Comparison of ENCODE assay signal across 8 cellular contexts in genomic region chr16:10971560-10971961, GRCh38. TPM values are rescaled to one million over a fixed set of nuclear protein-coding genes. Genes with fewer than 3 reads are reported as not detected.
A peak's percentile ranks its signal among the peaks of the same experiment; 100 is the strongest.
DNase-seq lines count a peak whose midpoint lies in the region; ATAC-seq and TF ChIP-seq lines count a peak whose summit lies in the region.

No MANE protein-coding gene starts in this region.

- peaks cover 35% of the 10 kb centered on the region for H3K36me3 Mint-ChIP-seq in MCF 10A (ENCODE audit: insufficient read depth, unreplicated experiment)
- H3K36me3 Mint-ChIP-seq in immature natural killer cell: peaks cover 16 to 25% (median 16%) of the 10 kb centered on the region in 3 donors
- peaks cover 47 to 76% of the 10 kb centered on the region in 2 donors for H3K36me3 Mint-ChIP-seq in stimulated activated naive B cell treated with anti-CD40 and anti-IgM and Interleukin-4, amounts not matched to agents 10 μg/mL and 1 μg/mL and 100 μg/mL, for 72 hours

- no peak overlapping the region for H3K4me3 ChIP-seq in Jurkat, Clone E6-1 (ENCODE audit: low read length)
- no peak overlapping the region for H3K4me3 ChIP-seq in PC-3 (ENCODE audit: low read length)

- H3K4me3 Mint-ChIP-seq in MCF 10A (ENCODE audit: unreplicated experiment) (no peak overlapping the region), immature natural killer cell (no peak overlapping the region)
- no peak overlapping the region for H3K4me3 Mint-ChIP-seq in stimulated activated naive B cell treated with anti-CD40 and anti-IgM and Interleukin-4, amounts not matched to agents 10 μg/mL and 1 μg/mL and 100 μg/mL, for 72 hours

- H3K9me3 Mint-ChIP-seq in MCF 10A (ENCODE audit: unreplicated experiment) (no peaks in the 10 kb centered on the region), immature natural killer cell (no peaks in the 10 kb centered on the region)
- H3K9me3 Mint-ChIP-seq in stimulated activated naive B cell treated with anti-CD40 and anti-IgM and Interleukin-4, amounts not matched to agents 10 μg/mL and 1 μg/mL and 100 μg/mL, for 72 hours: no peaks in the 10 kb centered on the region

- peaks cover 7% of the 10 kb centered on the region for H3K4me1 ChIP-seq in PC-3 (ENCODE audit: insufficient read depth, low read length)

- H3K27ac Mint-ChIP-seq in MCF 10A (ENCODE audit: low read depth, unreplicated experiment) (no peak overlapping the region), immature natural killer cell (no peak overlapping the region)
- no peak overlapping the region for H3K27ac Mint-ChIP-seq in stimulated activated naive B cell treated with anti-CD40 and anti-IgM and Interleukin-4, amounts not matched to agents 10 μg/mL and 1 μg/mL and 100 μg/mL, for 72 hours

- peak; percentile 73 for TF ChIP-seq CTCF in PC-3 (conservative IDR thresholded peaks at IDR 0.05; ENCODE audit: low read depth, low read length)
- TF ChIP-seq CTCF in MCF 10A (IDR thresholded peaks at IDR 0.05; ENCODE audit: unreplicated experiment): peak; percentile 72

- CTCF ChIA-PET in PC-3 (lab: Charles Lee): interaction anchor here (0.7 to 1.0 kb wide), 3 partner anchors 284 to 377 kb away, joined by 3 to 25 read pairs (median 7); partner anchors contain the start of gene SOCS1
- CTCF ChIA-PET in MCF 10A (lab: Yijun Ruan, JAX): interaction anchor here (0.6 to 21.5 kb wide), 22 partner anchors 8 to 434 kb away, joined by 3 to 342 read pairs (median 4); partner anchors contain the start of gene SOCS1

- no peak overlapping the region for H3K9ac ChIP-seq in PC-3 (ENCODE audit: low read length)

- H3F3A ChIP-seq in PC-3 (ENCODE audit: low read length, unreplicated experiment): no peaks in the 10 kb centered on the region

- no peaks in the 10 kb centered on the region for H3K9me3 ChIP-seq in PC-3 (ENCODE audit: low read length)

- H3K4me1 Mint-ChIP-seq in MCF 10A (ENCODE audit: insufficient read depth, unreplicated experiment) (peaks cover 5% of the 10 kb centered on the region), immature natural killer cell (no peaks in the 10 kb centered on the region)
- peaks cover 40 to 74% of the 10 kb centered on the region in 2 donors for H3K4me1 Mint-ChIP-seq in stimulated activated naive B cell treated with anti-CD40 and anti-IgM and Interleukin-4, amounts not matched to agents 10 μg/mL and 1 μg/mL and 100 μg/mL, for 72 hours

- no TSS peak for BruUV-seq in PC-3 (replicated peaks; lab: Mats Ljungman, UMichigan)
- BruUV-seq in MCF 10A (replicated peaks; lab: Mats Ljungman, UMichigan): no TSS peak

- POLR2A ChIA-PET in PC-3 (lab: Charles Lee; ENCODE audit: unreplicated experiment) (interaction anchor here (0.6 to 1.0 kb wide), 2 partner anchors 8 to 285 kb away, joined by 3 to 4 read pairs; partner anchors contain the start of gene SOCS1), MCF 10A (lab: Yijun Ruan, JAX) (interaction anchor here (0.5 to 3.2 kb wide), 2 partner anchors 285 to 844 kb away, joined by 3 to 26 read pairs; partner anchors contain the start of gene SOCS1)

- H3K79me2 ChIP-seq in PC-3 (ENCODE audit: low read length): no peaks in the 10 kb centered on the region

- no peaks in the 10 kb centered on the region for H4K20me1 ChIP-seq in PC-3 (ENCODE audit: low read length)

- intact Hi-C loops in PC-3 (cut with micrococcal nuclease): loop anchor here (1.0 kb wide), 1 partner anchor 286 kb away; no protein-coding TSS in a partner anchor
- intact Hi-C loops in MCF 10A (cut with micrococcal nuclease): loop anchor here (1.0 to 10.0 kb wide), 4 partner anchors 107 to 743 kb away; no protein-coding TSS in a partner anchor

- H3K27me3 Mint-ChIP-seq in MCF 10A (ENCODE audit: insufficient read depth, unreplicated experiment) (no peaks in the 10 kb centered on the region), immature natural killer cell (ENCODE audit: low read depth in 3 of 3) (peaks cover 0 to 3% (median 2%) of the 10 kb centered on the region in 3 donors)
- H3K27me3 Mint-ChIP-seq in stimulated activated naive B cell treated with anti-CD40 and anti-IgM and Interleukin-4, amounts not matched to agents 10 μg/mL and 1 μg/mL and 100 μg/mL, for 72 hours: no peaks in the 10 kb centered on the region

- peak; percentile 53 for ATAC-seq in PC-3
- ATAC-seq in stimulated activated naive B cell treated with anti-CD40 and anti-IgM and Interleukin-4, amounts not matched to agents 10 μg/mL and 1 μg/mL and 100 μg/mL, for 72 hours (replicated peaks): peak; percentile 42 to 55
- ATAC-seq in GM21619 (IDR thresholded peaks at IDR 0.05; ENCODE audit: unreplicated experiment): no peak

- no peaks in the 10 kb centered on the region for H3K9me2 ChIP-seq in PC-3 (replicated peaks; ENCODE audit: low read length)

- no peaks in the 10 kb centered on the region for H3K27me3 ChIP-seq in PC-3 (ENCODE audit: low read length)

- peaks cover 7% of the 10 kb centered on the region; the same call in 1 of the 2 replicates for H3K36me3 ChIP-seq in PC-3 (ENCODE audit: low read depth, low read length)

- peak overlapping the region; percentile 23; the same call in 1 of the 2 replicates for H3K27ac ChIP-seq in PC-3 (ENCODE audit: low read length)

- DNase-seq in NCI-H82 (lab: John Stamatoyannopoulos, UW) (peak; percentile 77), NCI-H82 treated with DMSO at 0.1 percent for 48 hours (lab: John Stamatoyannopoulos, UW; ENCODE audit: unreplicated experiment) (no peak), PC-3 (peak; percentile 80), MCF 10A (ENCODE audit: unreplicated experiment) (peak; percentile 69), immature natural killer cell (peak; percentile 44 to 55 (median 55))
- DNase-seq in Jurkat, Clone E6-1 (ENCODE audit: low read depth, low spot score): peak; percentile 65
- no peak for DNase-seq in stimulated activated naive B cell treated with anti-CD40 and anti-IgM and Interleukin-4, amounts not matched to agents 10 μg/mL and 1 μg/mL and 100 μg/mL, for 72 hours

- H3K4me2 ChIP-seq in PC-3 (ENCODE audit: low read length): peak overlapping the region; percentile 34; the same call in 1 of the 2 replicates

- H2AFZ ChIP-seq in PC-3 (ENCODE audit: low read length): no peak overlapping the region

RNA-seq across cellular contexts. Expression of gene CLEC16A, which starts 27.2 kb away (rescaled TPM):
- polyA plus RNA-seq in Jurkat, Clone E6-1 (2012; ENCODE audit: insufficient read depth, insufficient read length): 10.0 TPM
- total RNA-seq in PC-3 (2014; rRNA removed) (9.5 and 14.6 TPM in 2 replicates), MCF 10A (2022) (29.1 and 32.4 TPM in 2 replicates)
- 10 to 100 TPM in 1 of 3 donors, 1 to 10 TPM in 2; 5.6 to 19.9 (median 5.6) TPM for polyA plus RNA-seq in immature natural killer cell

RNA-seq across cellular contexts. Expression of gene DEXI, which starts 29.3 kb away (rescaled TPM):
- 53.9 TPM for polyA plus RNA-seq in Jurkat, Clone E6-1 (2012; ENCODE audit: insufficient read depth, insufficient read length)
- total RNA-seq in PC-3 (2014; rRNA removed) (36.1 and 43.2 TPM in 2 replicates), MCF 10A (2022) (21.6 and 24.1 TPM in 2 replicates)
- 10 to 100 TPM; 35.2 to 49.8 (median 45.9) TPM for polyA plus RNA-seq in immature natural killer cell

Comparison
In these comparisons a context has a peak if more than half of its experiments do, and no peak if none do; other contexts are left out.
1. DNase-seq: peak in NCI-H82 (single experiment), Jurkat, Clone E6-1 (single experiment), PC-3 (single experiment), MCF 10A (single experiment) and immature natural killer cell (3 of 3); none in NCI-H82 treated with DMSO at 0.1 percent for 48 hours (single experiment) and stimulated activated naive B cell treated with anti-CD40 and anti-IgM and Interleukin-4, amounts not matched to agents 10 μg/mL and 1 μg/mL and 100 μg/mL, for 72 hours (single experiment).